ENCODE assay signal across 8 cellular contexts in the genomic region with DNA sequence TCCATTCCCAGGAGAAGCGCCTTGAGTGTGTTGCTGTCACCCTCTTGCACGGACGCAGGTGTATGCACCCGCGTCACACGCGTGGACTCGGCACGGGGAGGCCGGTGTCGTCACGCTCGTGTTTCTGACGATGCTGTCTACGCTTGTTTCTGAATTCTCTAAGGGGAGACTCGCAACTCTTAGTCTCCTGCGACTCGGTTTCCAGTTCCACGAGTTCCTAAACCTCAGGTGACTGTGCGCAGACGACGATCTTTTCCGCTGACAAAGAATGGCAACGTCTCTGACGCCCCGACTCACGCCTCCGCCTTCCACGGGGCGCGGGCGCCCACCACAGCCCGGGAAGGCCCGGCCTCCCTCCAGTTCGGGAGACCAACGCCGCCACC. TPM values are rescaled to one million over a fixed set of nuclear protein-coding genes. Genes with fewer than 3 reads are reported as not detected.
DNase-seq lines count a peak whose midpoint lies in the region; ATAC-seq and TF ChIP-seq lines count a peak whose summit lies in the region.

No MANE protein-coding gene starts in this region.

- H3K4me3 ChIP-seq in PC-3 (ENCODE audit: low read length) (peak overlapping the region; percentile 93), dorsolateral prefrontal cortex (peak overlapping the region; percentile 64 to 99 (median 91)), mesodermal cell (ENCODE audit: extremely low read depth, insufficient read depth, low read length, poor library complexity, severe bottlenecking) (peak overlapping the region; percentile 98), transverse colon (peak overlapping the region; percentile 57 to 82 (median 73))

- H3K9me2 ChIP-seq in PC-3 (replicated peaks; ENCODE audit: low read length), result no peaks in the 10 kb centered on the region

- ATAC-seq in activated T-cell treated with anti-CD3 and anti-CD28 coated beads, Interleukin-2, amount 50 U/mL, for 72 hours (replicated peaks in 1 of 2), result no peak
- ATAC-seq in PC-3 (no peak), GM18517 (IDR thresholded peaks at IDR 0.05; ENCODE audit: unreplicated experiment) (no peak)

- no peaks in the 10 kb centered on the region for H3F3A ChIP-seq in PC-3 (ENCODE audit: low read length, unreplicated experiment)

- H3K4me2 ChIP-seq in PC-3 (ENCODE audit: low read length), result peak overlapping the region; percentile 96

- H3K27ac ChIP-seq in PC-3 (ENCODE audit: low read length), result peak overlapping the region; percentile 94
- H3K27ac ChIP-seq in dorsolateral prefrontal cortex, result peak overlapping the region; percentile 94 to 100 (median 100)
- H3K27ac ChIP-seq in mesodermal cell (ENCODE audit: low read depth, low read length, severe bottlenecking), result peak overlapping the region; percentile 99
- H3K27ac ChIP-seq in transverse colon, result peak overlapping the region; percentile 98 to 100 (median 99)

- H4K20me1 ChIP-seq in PC-3 (ENCODE audit: low read length), result peaks cover 19% of the 10 kb centered on the region; the same call in 1 of the 2 replicates

- WGBS in mesodermal cell (ENCODE audit: insufficient coverage in 2 of 2), 2 experiments, result 0 to 1% methylated on average over 37 of the region's 37 CpGs
- 1% methylated on average over 33 of the region's 37 CpGs; no CpG with 5 or more reads in 1 of the 2 donors for WGBS in transverse colon (ENCODE audit: low coverage in 1 of 2), 2 donors

- H3K27me3 ChIP-seq in PC-3 (ENCODE audit: low read length) (no peaks in the 10 kb centered on the region), dorsolateral prefrontal cortex (no peaks in the 10 kb centered on the region), transverse colon (no peaks in the 10 kb centered on the region)

- no peaks in the 10 kb centered on the region for H3K9me3 Mint-ChIP-seq in activated T-cell treated with anti-CD3 and anti-CD28 coated beads, Interleukin-2, amount 50 U/mL, for 72 hours

- TF ChIP-seq CTCF in PC-3 (conservative IDR thresholded peaks at IDR 0.05; ENCODE audit: low read depth, low read length) (no peak), dorsolateral prefrontal cortex (IDR thresholded peaks at IDR 0.05 in 54 of 56, conservative IDR thresholded peaks at IDR 0.05 in 2 of 56; ENCODE audit: low read depth in 1 of 56, partially characterized antibody in 56 of 56) (peak in 1 of 56 donors; percentile 6), transverse colon (IDR thresholded peaks at IDR 0.05) (no peak)

- in situ Hi-C loops in transverse colon (cut with MboI; ENCODE audit: low pct_ligation_motif_present in 1 of 4, low pct_unique_long_range_greater_than_20kb in 1 of 4, low sequenced_read_pairs in 3 of 4), result loop anchor here in 1 of 4 donors (10.0 kb wide), 1 partner anchor 64 kb away; the partner anchor contains the start of gene GTPBP4

- no peak overlapping the region for H2AFZ ChIP-seq in PC-3 (ENCODE audit: low read length)

- peaks cover under 1 to 15% of the 10 kb centered on the region in 2 donors for H3K36me3 Mint-ChIP-seq in activated T-cell treated with anti-CD3 and anti-CD28 coated beads, Interleukin-2, amount 50 U/mL, for 72 hours (ENCODE audit: insufficient read depth in 2 of 2)

- TF ChIP-seq POLR2A in transverse colon (IDR thresholded peaks at IDR 0.05), result no peak

- H3K4me1 Mint-ChIP-seq in activated T-cell treated with anti-CD3 and anti-CD28 coated beads, Interleukin-2, amount 50 U/mL, for 72 hours (ENCODE audit: low read depth), result peaks cover 73% of the 10 kb centered on the region

- BruUV-seq in PC-3 (replicated peaks; lab: Mats Ljungman, UMichigan), result TSS peak; percentile 72

- no peaks in the 10 kb centered on the region for H3K9me3 ChIP-seq in PC-3 (ENCODE audit: low read length)
- no peaks in the 10 kb centered on the region for H3K9me3 ChIP-seq in mesodermal cell (ENCODE audit: control insufficient read depth, low read length)
- no peaks in the 10 kb centered on the region for H3K9me3 ChIP-seq in transverse colon

- H3K4me1 ChIP-seq in PC-3 (ENCODE audit: insufficient read depth, low read length) (peaks cover 7% of the 10 kb centered on the region), mesodermal cell (ENCODE audit: control insufficient read depth, insufficient read depth, low read length, poor library complexity, severe bottlenecking) (peaks cover 13% of the 10 kb centered on the region), transverse colon (peaks cover 11 to 39% (median 23%) of the 10 kb centered on the region in 4 donors)

- peaks cover 74% of the 10 kb centered on the region for H3K79me2 ChIP-seq in PC-3 (ENCODE audit: low read length)

- peak overlapping the region; percentile 87 to 99 for H3K4me3 Mint-ChIP-seq in activated T-cell treated with anti-CD3 and anti-CD28 coated beads, Interleukin-2, amount 50 U/mL, for 72 hours

- H3K27ac Mint-ChIP-seq in activated T-cell treated with anti-CD3 and anti-CD28 coated beads, Interleukin-2, amount 50 U/mL, for 72 hours, result peak overlapping the region; percentile 98

- CTCF ChIA-PET in PC-3 (lab: Charles Lee), result no interaction called here

- intact Hi-C loops in PC-3 (cut with micrococcal nuclease) (no loop called here), dorsolateral prefrontal cortex (cut with DNase I) (loop anchor here (2.0 kb wide), 2 partner anchors 14 to 60 kb away; partner anchors contain the start of gene GTPBP4 (in 2 of the 2)), transverse colon (cut with DNase I; ENCODE audit: low total_unique reads) (no loop called here)

- H3K36me3 ChIP-seq in PC-3 (ENCODE audit: low read depth, low read length) (no peaks in the 10 kb centered on the region; the same call in 1 of the 2 replicates), mesodermal cell (ENCODE audit: control insufficient read depth, insufficient read depth, low read length) (peaks cover 65% of the 10 kb centered on the region), transverse colon (peaks cover 0 to 4% (median 0%) of the 10 kb centered on the region in 4 donors)

- TF ChIP-seq EP300 in transverse colon (IDR thresholded peaks at IDR 0.05; ENCODE audit: low read depth), result no peak

- H3K27me3 Mint-ChIP-seq in activated T-cell treated with anti-CD3 and anti-CD28 coated beads, Interleukin-2, amount 50 U/mL, for 72 hours (ENCODE audit: low read depth), result no peaks in the 10 kb centered on the region

- POLR2A ChIA-PET in PC-3 (lab: Charles Lee; ENCODE audit: unreplicated experiment), result no interaction called here

- no peak for DNase-seq in activated T-cell treated with anti-CD3 and anti-CD28 coated beads, Interleukin-2, amount 50 U/mL, for 72 hours
- no peak for DNase-seq in activated T-cell treated with anti-CD3 and anti-CD28 coated beads, Interleukin-2, amount 50 U/mL, for 1 hour
- peak; percentile 2 for DNase-seq in PC-3
- DNase-seq in dorsolateral prefrontal cortex, result peak in 3 of 10 donors; percentile 37 to 63 (median 55)
- peak; percentile 60 for DNase-seq in transverse colon
- no peak for DNase-seq in AG08395 (ENCODE audit: low spot score)

- peak overlapping the region; percentile 92 for H3K9ac ChIP-seq in PC-3 (ENCODE audit: low read length)

RNA-seq across cellular contexts. Expression of gene IDI1, which starts 0.6 kb away (rescaled TPM):
- 10 to 100 TPM; 37.4 to 46.7 TPM for total RNA-seq in activated T-cell treated with anti-CD3 and anti-CD28 coated beads, Interleukin-2, amount 50 U/mL, for 72 hours
- total RNA-seq in PC-3 (2014; rRNA removed), result 21.9 and 30.2 TPM in 2 replicates
- total RNA-seq in dorsolateral prefrontal cortex, result 100 to 1,000 TPM in 1 of 120 experiments, 10 to 100 TPM in 119; 35.1 to 115 (median 59.2) TPM
- polyA plus RNA-seq in mesodermal cell (2013, experiment 1 of 2), result 172 TPM
- polyA plus RNA-seq in mesodermal cell (2013, experiment 2 of 2), result 191 TPM
- total RNA-seq in transverse colon, result 10 to 100 TPM; 31.1 to 81.5 (median 57.1) TPM

RNA-seq across cellular contexts. Expression of gene WDR37, which starts 7.8 kb away (rescaled TPM):
- 10 to 100 TPM; 18.1 to 18.7 TPM for total RNA-seq in activated T-cell treated with anti-CD3 and anti-CD28 coated beads, Interleukin-2, amount 50 U/mL, for 72 hours
- total RNA-seq in PC-3 (2014; rRNA removed) (4.5 and 7.1 TPM in 2 replicates), dorsolateral prefrontal cortex (100 to 1,000 TPM in 2 of 120 experiments, 10 to 100 TPM in 118; 39.0 to 104 (median 78.6) TPM), transverse colon (10 to 100 TPM; 14.5 to 22.1 (median 19.7) TPM)
- polyA plus RNA-seq in mesodermal cell (2013, experiment 1 of 2), result 14.6 TPM
- polyA plus RNA-seq in mesodermal cell (2013, experiment 2 of 2), result 12.2 TPM

RNA-seq across cellular contexts. Expression of gene IDI2, which starts 22.7 kb away (rescaled TPM):
- not detected for total RNA-seq in activated T-cell treated with anti-CD3 and anti-CD28 coated beads, Interleukin-2, amount 50 U/mL, for 72 hours
- not detected in 2 replicates for total RNA-seq in PC-3 (2014; rRNA removed)
- under 1 TPM in 1 of 120 experiments, not detected in 119; 0.75 TPM for total RNA-seq in dorsolateral prefrontal cortex
- polyA plus RNA-seq in mesodermal cell (2013, experiment 1 of 2), result not detected
- polyA plus RNA-seq in mesodermal cell (2013, experiment 2 of 2), result not detected
- total RNA-seq in transverse colon, result not detected

Comparison
In these comparisons a context has a peak if more than half of its experiments do, and no peak if none do; other contexts are left out.
1. DNase-seq: peak in PC-3 (single experiment) and transverse colon (single experiment); none in activated T-cell treated with anti-CD3 and anti-CD28 coated beads, Interleukin-2, amount 50 U/mL, for 72 hours (0 of 2), activated T-cell treated with anti-CD3 and anti-CD28 coated beads, Interleukin-2, amount 50 U/mL, for 1 hour (single experiment) and AG08395 (single experiment).
2. intact Hi-C loops: an anchor here in dorsolateral prefrontal cortex (2.0 kb wide); none called in PC-3 and transverse colon.
3. Peak in every context shown above with its lines, with median percentiles within 50 percentile points of each other: H3K27ac ChIP-seq and H3K4me3 ChIP-seq.